ENCODE assay signal across 8 cellular contexts in genomic region chr9:129665008-129665771, GRCh38. TPM values are rescaled to one million over a fixed set of nuclear protein-coding genes. Genes with fewer than 3 reads are reported as not detected.
DNase-seq lines count a peak whose midpoint lies in the region; ATAC-seq and TF ChIP-seq lines count a peak whose summit lies in the region.

PRRX2 (plus strand) TSS chr9:129665647; CDS start chr9:129665868, 221 bp downstream.

- H3K4me3 ChIP-seq in HEK293 (ENCODE audit: low read depth, low read length) (no peak within 1 kb of the TSS), fibroblast of the aortic adventitia (ENCODE audit: low read depth, low read length) (peak within 1 kb of the TSS; percentile 79), psoas muscle (peak within 1 kb of the TSS; percentile 47)

- peaks cover 0 to 66% (median 18%) of the 10 kb centered on the region in 3 donors for H3K27me3 ChIP-seq in psoas muscle (ENCODE audit: insufficient read depth in 3 of 3, low read length in 2 of 3)

- peaks cover 37% of the 10 kb centered on the region for H3K27me3 Mint-ChIP-seq in activated CD8-positive, alpha-beta memory T cell treated with anti-CD3 and anti-CD28 coated beads, Interleukin-2, amount 10 ng/mL, durations not matched to agents 7 days and 5 days

- in situ Hi-C loops in KBM-7 (cut with MboI; ENCODE audit: low pct_unique_long_range_greater_than_20kb, low sequenced_read_pairs): no loop called here

- no peak within 1 kb of the TSS for H3K27ac Mint-ChIP-seq in activated CD8-positive, alpha-beta memory T cell treated with anti-CD3 and anti-CD28 coated beads, Interleukin-2, amount 10 ng/mL, durations not matched to agents 7 days and 5 days

- H3K27ac ChIP-seq in HEK293 (ENCODE audit: extremely low read depth, low read depth, low read length) (no peak within 1 kb of the TSS; the same call in 1 of the 2 replicates), psoas muscle (no peak within 1 kb of the TSS)

- CTCF ChIA-PET in HEK293 (lab: Yijun Ruan, JAX): interaction anchor here (1.1 kb wide), 1 partner anchor 8 kb away, joined by 3 read pairs; no protein-coding TSS in a partner anchor
- CTCF ChIA-PET in activated CD8-positive, alpha-beta memory T cell treated with anti-CD3 and anti-CD28 coated beads, Interleukin-2, amount 10 ng/mL, durations not matched to agents 7 days and 5 days (lab: Charles Lee): no interaction called here

- no peak for TF ChIP-seq CTCF in HEK293 (tag by site-specific recombination; IDR thresholded peaks at IDR 0.05)
- no peak for TF ChIP-seq CTCF in fibroblast of the aortic adventitia (IDR thresholded peaks at IDR 0.05; ENCODE audit: insufficient read depth, low read length)
- TF ChIP-seq CTCF in psoas muscle (IDR thresholded peaks at IDR 0.05): no peak

- ATAC-seq in activated CD8-positive, alpha-beta memory T cell treated with anti-CD3 and anti-CD28 coated beads, Interleukin-2, amount 10 ng/mL, durations not matched to agents 7 days and 5 days: peak; percentile 81
- ATAC-seq in psoas muscle: peak in 1 of 4 donors; percentile 41

- peak within 1 kb of the TSS; percentile 66 for H3K4me3 Mint-ChIP-seq in activated CD8-positive, alpha-beta memory T cell treated with anti-CD3 and anti-CD28 coated beads, Interleukin-2, amount 10 ng/mL, durations not matched to agents 7 days and 5 days

- intact Hi-C loops in psoas muscle (cut with DNase I): no loop called here

- H3K36me3 Mint-ChIP-seq in activated CD8-positive, alpha-beta memory T cell treated with anti-CD3 and anti-CD28 coated beads, Interleukin-2, amount 10 ng/mL, durations not matched to agents 7 days and 5 days: no peaks in the 10 kb centered on the region

- H3K9me3 Mint-ChIP-seq in activated CD8-positive, alpha-beta memory T cell treated with anti-CD3 and anti-CD28 coated beads, Interleukin-2, amount 10 ng/mL, durations not matched to agents 7 days and 5 days (ENCODE audit: low read depth): no peaks in the 10 kb centered on the region

- WGBS in psoas muscle, 3 donors: 1% methylated on average over 18 to 60 of the region's 60 CpGs

- no peaks in the 10 kb centered on the region for H3K4me1 ChIP-seq in HEK293 (ENCODE audit: control insufficient read depth, insufficient read depth, low read length)
- H3K4me1 ChIP-seq in psoas muscle: no peaks in the 10 kb centered on the region

- peaks cover 6% of the 10 kb centered on the region for H3K4me1 Mint-ChIP-seq in activated CD8-positive, alpha-beta memory T cell treated with anti-CD3 and anti-CD28 coated beads, Interleukin-2, amount 10 ng/mL, durations not matched to agents 7 days and 5 days

- no peaks in the 10 kb centered on the region for H3K9me3 ChIP-seq in HEK293 (ENCODE audit: control insufficient read depth, insufficient read depth, low read depth, low read length)
- H3K9me3 ChIP-seq in psoas muscle: no peaks in the 10 kb centered on the region

- DNase-seq in activated CD8-positive, alpha-beta memory T cell treated with anti-CD3 and anti-CD28 coated beads, Interleukin-2, amount 10 ng/mL, durations not matched to agents 7 days and 5 days: no peak
- DNase-seq in fibroblast of the aortic adventitia (ENCODE audit: low read depth): peak; percentile 58
- DNase-seq in psoas muscle: peak in 1 of 2 donors; percentile 56
- DNase-seq in NCI-H446 treated with DMSO at 0.1 percent for 48 hours (lab: John Stamatoyannopoulos, UW): no peak
- no peak for DNase-seq in GM19240 (ENCODE audit: insufficient read length, low spot score)
- no peak for DNase-seq in KBM-7
- no peak for DNase-seq in COLO668 (lab: John Stamatoyannopoulos, UW; ENCODE audit: unreplicated experiment)

- POLR2A ChIA-PET in HEK293 (lab: Yijun Ruan, JAX): no interaction called here

- no peaks in the 10 kb centered on the region for H3K36me3 ChIP-seq in HEK293 (ENCODE audit: control insufficient read depth in 2 of 2, insufficient read depth in 1 of 2, low read length in 2 of 2)
- no peaks in the 10 kb centered on the region for H3K36me3 ChIP-seq in psoas muscle (ENCODE audit: insufficient read depth in 1 of 2, low read depth in 1 of 2)

TF ChIP-seq in HEK293, 187 proteins besides CTCF, POLR2A, EP300 and RAD21 (continues in another document):
- no peak for TF ChIP-seq ZFP69B (tag by site-specific recombination; IDR thresholded peaks at IDR 0.05)
- peak; percentile 75 for TF ChIP-seq PATZ1 (tag by site-specific recombination; IDR thresholded peaks at IDR 0.05)
- TF ChIP-seq ZNF26 (tag by site-specific recombination; IDR thresholded peaks at IDR 0.05): no peak
- TF ChIP-seq ZNF624 (tag by site-specific recombination; IDR thresholded peaks at IDR 0.05): no peak
- peak; percentile 56; the same call in 1 of the 2 replicates for TF ChIP-seq KLF8 (tag by site-specific recombination; IDR thresholded peaks at IDR 0.05)
- peak; percentile 61 for TF ChIP-seq SP3 (tag by site-specific recombination; IDR thresholded peaks at IDR 0.05)
- no peak for TF ChIP-seq OSR2 (tag by site-specific recombination; IDR thresholded peaks at IDR 0.05)
- TF ChIP-seq SP7 (tag by site-specific recombination; IDR thresholded peaks at IDR 0.05): peak; percentile 40; the same call in 1 of the 2 replicates
- TF ChIP-seq GLIS1 (tag by site-specific recombination; IDR thresholded peaks at IDR 0.05): peak; percentile 43; the same call in 1 of the 2 replicates
- TF ChIP-seq KLF9 (tag by site-specific recombination; IDR thresholded peaks at IDR 0.05; ENCODE audit: low read depth): peak; percentile 44; the same call in 1 of the 2 replicates
- TF ChIP-seq ZBTB26 (tag by site-specific recombination; optimal IDR thresholded peaks at IDR 0.05): peak; percentile 68
- peak; percentile 89 for TF ChIP-seq EGR2 (tag by site-specific recombination; IDR thresholded peaks at IDR 0.05; ENCODE audit: low read depth)
- no peak for TF ChIP-seq ZNF23 (tag by site-specific recombination; IDR thresholded peaks at IDR 0.05; ENCODE audit: borderline replicate concordance)
- TF ChIP-seq SP2 (tag by site-specific recombination; IDR thresholded peaks at IDR 0.05): peak; percentile 73
- peak; percentile 20; the same call in 1 of the 2 replicates for TF ChIP-seq ZBTB7A (tag by site-specific recombination; IDR thresholded peaks at IDR 0.05; ENCODE audit: low read depth)
- no peak for TF ChIP-seq ZNF529 (tag by site-specific recombination; IDR thresholded peaks at IDR 0.05; ENCODE audit: insufficient replicate concordance)
- TF ChIP-seq ZFHX2 (tag by site-specific recombination; conservative IDR thresholded peaks at IDR 0.05): peak; percentile 96

RNA-seq across cellular contexts. Expression of gene PRRX2, which starts in this region (rescaled TPM):
- total RNA-seq in activated CD8-positive, alpha-beta memory T cell treated with anti-CD3 and anti-CD28 coated beads, Interleukin-2, amount 10 ng/mL, durations not matched to agents 7 days and 5 days: under 1 TPM in 1 of 2 experiments, not detected in 1; 0.28 TPM
- total RNA-seq in fibroblast of the aortic adventitia (ENCODE audit: low replicate concordance) (3.5 and 36.1 TPM in 2 replicates), psoas muscle (1 to 10 TPM in 1 of 4 donors, under 1 TPM in 3; 0.27 to 1.1 (median 0.50) TPM)
- polyA plus RNA-seq in psoas muscle: under 1 TPM; 0.03 to 0.52 (median 0.34) TPM

Comparison
In these comparisons a context has a peak if more than half of its experiments do, and no peak if none do; other contexts are left out.
1. Peak in ATAC-seq in activated CD8-positive, alpha-beta memory T cell treated with anti-CD3 and anti-CD28 coated beads, Interleukin-2, amount 10 ng/mL, durations not matched to agents 7 days and 5 days; RNA of the gene not detected or under 1 TPM.